Comparison of ENCODE assay signal across 8 cellular contexts in the genomic region with DNA sequence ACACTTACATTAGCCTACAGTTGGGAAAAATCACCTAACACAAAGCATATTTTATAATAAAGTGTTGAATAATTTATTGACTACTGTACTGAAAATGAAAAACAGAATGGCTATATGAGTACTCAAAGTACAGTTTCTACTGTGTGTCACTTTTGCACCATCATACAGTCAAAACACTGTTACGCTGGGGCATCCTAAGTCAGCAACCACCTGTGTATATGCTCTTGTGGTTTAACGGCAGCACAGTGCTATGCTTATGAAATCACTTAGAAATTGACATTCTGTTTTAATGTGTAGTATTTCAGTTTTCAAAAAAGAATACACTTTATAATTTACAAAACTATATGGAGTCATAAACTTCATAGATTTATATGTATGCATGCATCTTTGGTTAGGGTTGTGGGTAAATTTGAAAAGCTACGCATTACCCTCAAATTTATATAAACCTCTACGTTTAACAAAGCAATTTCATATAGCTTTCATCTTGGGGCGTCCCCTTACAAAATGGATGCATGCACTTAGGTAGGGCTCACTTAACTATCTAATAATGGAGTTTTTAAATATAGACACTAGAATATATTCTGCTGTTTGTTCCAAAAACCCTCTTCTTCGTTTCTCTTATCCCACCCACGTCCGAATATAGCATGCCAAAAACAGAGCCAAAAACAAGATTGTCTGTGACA.
DNase-seq lines count a peak whose midpoint lies in the region; ATAC-seq and TF ChIP-seq lines count a peak whose summit lies in the region.

No MANE protein-coding gene starts in this region.

- peaks cover 3% of the 10 kb centered on the region for H3K4me1 ChIP-seq in effector memory CD4-positive, alpha-beta T cell (ENCODE audit: control insufficient read depth, insufficient read depth, low read length, poor library complexity, severe bottlenecking)
- peaks cover 2% of the 10 kb centered on the region for H3K4me1 ChIP-seq in rectal smooth muscle tissue (ENCODE audit: control insufficient read depth, insufficient read depth, low read length)

- no peaks in the 10 kb centered on the region for H3K9me3 ChIP-seq in effector memory CD4-positive, alpha-beta T cell (ENCODE audit: control insufficient read depth, low read length)

- H3K27me3 ChIP-seq in effector memory CD4-positive, alpha-beta T cell (replicated peaks; ENCODE audit: control insufficient read depth, insufficient read depth, low read length, poor library complexity, severe bottlenecking), result no peaks in the 10 kb centered on the region
- H3K27me3 ChIP-seq in rectal smooth muscle tissue (ENCODE audit: control insufficient read depth, insufficient read depth, low read length), result no peaks in the 10 kb centered on the region

- peak overlapping the region; percentile 38 for H3K27ac ChIP-seq in effector memory CD4-positive, alpha-beta T cell (ENCODE audit: insufficient read depth, low read length, poor library complexity, severe bottlenecking)
- H3K27ac ChIP-seq in rectal smooth muscle tissue (ENCODE audit: low read depth, low read length), result no peak overlapping the region

- no peak for TF ChIP-seq CTCF in NB4 (IDR thresholded peaks at IDR 0.05; ENCODE audit: low read depth, low read length)

- peak; percentile 1 for ATAC-seq in GM18868 (IDR thresholded peaks at IDR 0.05; ENCODE audit: unreplicated experiment)

- no peak for TF ChIP-seq POLR2A in NB4 (IDR thresholded peaks at IDR 0.05; ENCODE audit: extremely low read depth, insufficient read length)

- H3K9ac ChIP-seq in rectal smooth muscle tissue (ENCODE audit: low read length), result no peak overlapping the region

- DNase-seq in NB4 (ENCODE audit: low read depth), result peak; percentile 88
- no peak for DNase-seq in effector memory CD4-positive, alpha-beta T cell
- DNase-seq in inferior parietal cortex (ENCODE audit: extremely low spot score), result no peak
- DNase-seq in SHP77 (lab: John Stamatoyannopoulos, UW), result no peak
- no peak for DNase-seq in SHP77 treated with DMSO at 0.1 percent for 48 hours (lab: John Stamatoyannopoulos, UW)
- DNase-seq in activated CD8-positive, alpha-beta memory T cell treated with anti-CD3 and anti-CD28 coated beads for 24 hours, result no peak

- H3K36me3 ChIP-seq in effector memory CD4-positive, alpha-beta T cell (ENCODE audit: control insufficient read depth, insufficient read depth, low read length), result no peaks in the 10 kb centered on the region
- H3K36me3 ChIP-seq in rectal smooth muscle tissue (ENCODE audit: control insufficient read depth, insufficient read depth, low read length), result no peaks in the 10 kb centered on the region

- H3K4me3 ChIP-seq in NB4 (ENCODE audit: low read depth, low read length) (peak overlapping the region; percentile 67), rectal smooth muscle tissue (ENCODE audit: low read length) (peak overlapping the region; percentile 89)
- H3K4me3 ChIP-seq in effector memory CD4-positive, alpha-beta T cell (ENCODE audit: insufficient read depth, low read depth, low read length, poor library complexity, severe bottlenecking), result peak overlapping the region; percentile 92
